In genomic region chr16:87765776-87766484, GRCh38 we compare ENCODE assay signal across 8 cellular contexts. TPM values are rescaled to one million over a fixed set of nuclear protein-coding genes. Genes with fewer than 3 reads are reported as not detected.
DNase-seq lines count a peak whose midpoint lies in the region; ATAC-seq and TF ChIP-seq lines count a peak whose summit lies in the region.

Gene KLHDC4 (minus strand): TSS chr16:87765986. CDS start chr16:87765890, 96 bp downstream.

- DNase-seq in GM10248 (ENCODE audit: extremely low spot score): peak; percentile 95
- peak; percentile 72 for DNase-seq in NCI-H146 (lab: John Stamatoyannopoulos, UW)
- peak; percentile 25 for DNase-seq in T1000 (lab: John Stamatoyannopoulos, UW)
- DNase-seq in astrocyte of the cerebellum (ENCODE audit: low read depth): peak; percentile 64
- DNase-seq in hepatocyte (ENCODE audit: low spot score): peak; percentile 94
- DNase-seq in retina: peak; percentile 98
- DNase-seq in aorta: peak; percentile 93 to 96

- intact Hi-C loops in aorta (cut with DNase I): loop anchor here (5.0 to 10.0 kb wide), 3 partner anchors 179 to 806 kb away; partner anchors contain the start of genes MAP1LC3B (in 1 of the 2) and ZC3H18 (in 1 of the 2)

- in situ Hi-C loops in astrocyte of the cerebellum (cut with HindIII; ENCODE audit: low sequenced_read_pairs): no loop called here

- H3K27me3 ChIP-seq in hepatocyte: no peaks in the 10 kb centered on the region
- no peaks in the 10 kb centered on the region for H3K27me3 ChIP-seq in aorta (ENCODE audit: control insufficient read depth in 1 of 2, insufficient read depth in 2 of 2, low read length in 1 of 2)

- no peaks in the 10 kb centered on the region for H3K9me2 ChIP-seq in hepatocyte (replicated peaks; ENCODE audit: insufficient read depth)

- H3K27ac ChIP-seq in hepatocyte (peak within 1 kb of the TSS; percentile 93), aorta (ENCODE audit: low read depth in 1 of 2, low read length in 2 of 2) (peak within 1 kb of the TSS in 1 of 2 donors; percentile 80)

- H3K36me3 ChIP-seq in hepatocyte (replicated peaks; ENCODE audit: insufficient read depth, low read depth): no peaks in the 10 kb centered on the region
- no peaks in the 10 kb centered on the region for H3K36me3 ChIP-seq in aorta (ENCODE audit: control insufficient read depth in 1 of 2, insufficient read depth in 2 of 2, low read length in 1 of 2)

- no peaks in the 10 kb centered on the region for H4K20me1 ChIP-seq in hepatocyte (ENCODE audit: insufficient read depth, poor library complexity, severe bottlenecking)

- peak; percentile 74 for ATAC-seq in HG02571 (IDR thresholded peaks at IDR 0.05; ENCODE audit: unreplicated experiment)
- ATAC-seq in aorta (ENCODE audit: low FRiP score): peak; percentile 91

- TF ChIP-seq CTCF in GM10248 (IDR thresholded peaks at IDR 0.05; ENCODE audit: control extremely low read depth, extremely low read depth, low read depth, missing control alignments) (no peak), astrocyte of the cerebellum (IDR thresholded peaks at IDR 0.05; ENCODE audit: low read depth, low read length, missing control alignments) (no peak), hepatocyte (IDR thresholded peaks at IDR 0.05; ENCODE audit: poor library complexity) (no peak)

- 5% methylated on average over 55 of the region's 60 CpGs for whole genome bisulfite sequencing in hepatocyte (ENCODE audit: low lambda C conversion rate, missing lambda C conversion rate)
- WGBS in aorta, 2 donors: 1% methylated on average over 55 to 60 of the region's 60 CpGs

- H3K9me3 ChIP-seq in hepatocyte (ENCODE audit: low read depth) (no peaks in the 10 kb centered on the region), aorta (ENCODE audit: control insufficient read depth, low read length) (no peaks in the 10 kb centered on the region)

- CTCF ChIA-PET in GM10248 (lab: Yijun Ruan, JAX): interaction anchor here (0.8 to 2.7 kb wide), 6 partner anchors 13 to 130 kb away, joined by 3 to 13 read pairs (median 6); no protein-coding TSS in a partner anchor

- peaks cover 5% of the 10 kb centered on the region for H3K4me1 ChIP-seq in hepatocyte (ENCODE audit: insufficient read depth)
- no peaks in the 10 kb centered on the region for H3K4me1 ChIP-seq in aorta (ENCODE audit: control insufficient read depth in 1 of 2, insufficient read depth in 2 of 2, low read length in 2 of 2)

- POLR2A ChIA-PET in GM10248 (lab: Yijun Ruan, JAX): interaction anchor here (0.5 kb wide), 1 partner anchor 918 kb away, joined by 3 read pairs; no protein-coding TSS in a partner anchor

- peak within 1 kb of the TSS; percentile 87 for H3K4me2 ChIP-seq in hepatocyte

- peaks cover 34% of the 10 kb centered on the region for H3K79me2 ChIP-seq in hepatocyte

- H3K4me3 ChIP-seq in astrocyte of the cerebellum (ENCODE audit: low read depth, low read length) (peak within 1 kb of the TSS; percentile 80), hepatocyte (peak within 1 kb of the TSS; percentile 93), aorta (ENCODE audit: low read length in 2 of 2) (peak within 1 kb of the TSS; percentile 58 to 76)

- H2AFZ ChIP-seq in hepatocyte: peak within 1 kb of the TSS; percentile 77

RNA-seq across cellular contexts. Expression of gene KLHDC4, which starts in this region (rescaled TPM):
- total RNA-seq in hepatocyte (12.8 and 16.3 TPM in 2 replicates), aorta (10 to 100 TPM; 33.3 to 39.0 TPM)
- polyA plus RNA-seq in hepatocyte (15.6 and 17.7 TPM in 2 replicates), aorta (10 to 100 TPM; 12.0 to 52.3 TPM)

Comparison
In these comparisons a context has a peak if more than half of its experiments do, and no peak if none do; other contexts are left out.
1. DNase-seq: peak in every context shown above with its lines; median percentile 98 in retina; 95 in GM10248; 94 in aorta; 94 in hepatocyte; 72 in NCI-H146; 64 in astrocyte of the cerebellum; 25 in T1000.